In the genomic region with DNA sequence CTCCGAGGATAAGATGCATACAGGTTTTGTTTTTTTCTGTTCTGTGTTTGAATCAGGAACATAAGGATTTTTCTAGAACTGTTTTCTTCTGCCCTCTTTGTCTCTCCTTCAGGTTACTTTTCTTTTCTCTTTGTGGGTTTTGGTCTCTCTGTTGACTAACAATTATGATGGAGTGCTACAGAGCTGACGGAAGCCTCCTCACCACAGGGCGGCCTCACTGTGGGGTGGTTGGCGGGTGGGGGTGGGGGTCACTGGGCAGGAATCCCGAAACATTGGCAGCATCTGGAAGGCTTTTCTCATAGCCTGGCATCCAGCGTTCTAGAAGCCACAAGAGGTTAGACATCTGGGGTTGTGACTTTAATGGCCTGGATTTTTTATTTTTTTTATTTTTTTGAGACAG, we compare ENCODE assay signal across 16 cellular contexts. TPM values are rescaled to one million over a fixed set of nuclear protein-coding genes. Genes with fewer than 3 reads are reported as not detected.
DNase-seq lines count a peak whose midpoint lies in the region; ATAC-seq and TF ChIP-seq lines count a peak whose summit lies in the region.
"Had no signal": no experiment of that assay in that cellular context is flagged by ENCODE, and none has a peak within 500 bp of the region (broad histone marks: within the 10 kb centered on the region; RNA-seq: fewer than 3 reads in every experiment).

No MANE protein-coding gene starts in this region.

- H3K4me3 ChIP-seq in tibial nerve, result no peak overlapping the region
- H3K4me3 ChIP-seq: GM12878 had no signal

- CTCF ChIA-PET in activated naive CD4-positive, alpha-beta T cell treated with anti-CD3 and anti-CD28 coated beads for 36 hours (lab: Charles Lee), result interaction anchor here (0.6 to 1.2 kb wide), 2 partner anchors 15 to 171 kb away, joined by 3 read pairs; no protein-coding TSS in a partner anchor

- H3K27me3 ChIP-seq in tibial nerve, result peaks cover 0 to 47% of the 10 kb centered on the region in 2 donors

- TF ChIP-seq POLR2A in tibial nerve (IDR thresholded peaks at IDR 0.05), result no peak

- peaks cover 0 to 22% (median 4%) of the 10 kb centered on the region in 4 donors for H3K9me3 ChIP-seq in tibial nerve

- H3K36me3 ChIP-seq in tibial nerve, result no peaks in the 10 kb centered on the region

- peaks cover 0 to 13% (median 3%) of the 10 kb centered on the region in 4 donors for H3K4me1 ChIP-seq in tibial nerve

- 43 to 55% methylated on average over 6 of the region's 6 CpGs for WGBS in tibial nerve, 2 donors

- no peak for TF ChIP-seq CTCF in tibial nerve (IDR thresholded peaks at IDR 0.05)

- ATAC-seq in effector memory CD8-positive, alpha-beta T cell (replicated peaks), result peak; percentile 82
- ATAC-seq: GM12878 had no signal

- H3K36me3 Mint-ChIP-seq in activated naive CD4-positive, alpha-beta T cell treated with anti-CD3 and anti-CD28 coated beads for 36 hours (ENCODE audit: low read depth), result no peaks in the 10 kb centered on the region
- no peaks in the 10 kb centered on the region for H3K36me3 Mint-ChIP-seq in effector memory CD8-positive, alpha-beta T cell (ENCODE audit: insufficient read depth)

- no peak for TF ChIP-seq EP300 in tibial nerve (IDR thresholded peaks at IDR 0.05)

- peaks cover 20% of the 10 kb centered on the region for H3K4me1 Mint-ChIP-seq in activated naive CD4-positive, alpha-beta T cell treated with anti-CD3 and anti-CD28 coated beads for 36 hours (ENCODE audit: low read depth)
- peaks cover 35 to 37% of the 10 kb centered on the region in 2 donors for H3K4me1 Mint-ChIP-seq in effector memory CD8-positive, alpha-beta T cell (ENCODE audit: low read depth in 2 of 2)

- H3K27me3 Mint-ChIP-seq in activated naive CD4-positive, alpha-beta T cell treated with anti-CD3 and anti-CD28 coated beads for 36 hours (ENCODE audit: low read depth), result no peaks in the 10 kb centered on the region
- no peaks in the 10 kb centered on the region for H3K27me3 Mint-ChIP-seq in effector memory CD8-positive, alpha-beta T cell

- no peak overlapping the region for H3K4me3 Mint-ChIP-seq in activated naive CD4-positive, alpha-beta T cell treated with anti-CD3 and anti-CD28 coated beads for 36 hours
- H3K4me3 Mint-ChIP-seq in effector memory CD8-positive, alpha-beta T cell, result peak overlapping the region; percentile 52 to 57

- DNase-seq in activated naive CD4-positive, alpha-beta T cell treated with Interleukin-2 at 50 U/mL for 16 hours, result peak; percentile 33
- DNase-seq in activated naive CD4-positive, alpha-beta T cell treated with anti-CD3 and anti-CD28 coated beads for 36 hours, result no peak
- peak; percentile 64 for DNase-seq in UCSD-AML1 (lab: John Stamatoyannopoulos, UW; ENCODE audit: unreplicated experiment)
- peak; percentile 33 to 40 (median 37) for DNase-seq in effector memory CD8-positive, alpha-beta T cell
- DNase-seq in stimulated activated CD4-positive, alpha-beta T cell treated with anti-CD3 and anti-CD28 coated beads, Interleukin-1b, Interleukin-23, amount 100 ng/mL, for 48 hours, result no peak
- DNase-seq in NCI-H524 treated with DMSO at 0.1 percent for 48 hours (lab: John Stamatoyannopoulos, UW), result no peak
- no peak for DNase-seq in tibial nerve (ENCODE audit: low spot score in 2 of 2)
- DNase-seq in G401 (ENCODE audit: low spot score), result no peak
- DNase-seq: activated CD8-positive, alpha-beta memory T cell treated with anti-CD3 and anti-CD28 coated beads, Interleukin-2, amount 50 U/mL, for 4 hours; aorta; Kasumi-1; mesendoderm; NCI-H146; NCI-H226; retina had no signal

- H3K27ac ChIP-seq in tibial nerve, result no peak overlapping the region

- in situ Hi-C loops in G401 (cut with HindIII; ENCODE audit: low sequenced_read_pairs), result no loop called here

- intact Hi-C loops in activated naive CD4-positive, alpha-beta T cell treated with anti-CD3 and anti-CD28 coated beads for 36 hours (cut with micrococcal nuclease), result loop anchor here (2.0 kb wide), 1 partner anchor 15 kb away; no protein-coding TSS in a partner anchor

- H3K9me3 Mint-ChIP-seq in activated naive CD4-positive, alpha-beta T cell treated with anti-CD3 and anti-CD28 coated beads for 36 hours, result peaks cover 6% of the 10 kb centered on the region
- peaks cover 6 to 7% of the 10 kb centered on the region in 2 donors for H3K9me3 Mint-ChIP-seq in effector memory CD8-positive, alpha-beta T cell

- no peak overlapping the region for H3K27ac Mint-ChIP-seq in activated naive CD4-positive, alpha-beta T cell treated with anti-CD3 and anti-CD28 coated beads for 36 hours
- H3K27ac Mint-ChIP-seq in effector memory CD8-positive, alpha-beta T cell, result peak overlapping the region in 1 of 2 donors; percentile 56

RNA-seq across cellular contexts. Expression of a gene that starts 12.0 kb away (rescaled TPM):
- 10 to 100 TPM; 12.7 to 13.7 TPM for total RNA-seq in activated naive CD4-positive, alpha-beta T cell treated with anti-CD3 and anti-CD28 coated beads for 36 hours
- 1 to 10 TPM in 3 of 4 donors, under 1 TPM in 1; 0.78 to 2.9 (median 2.1) TPM for total RNA-seq in tibial nerve
- total RNA-seq in G401 (2014; rRNA removed; shearing (Covaris generic)), result 18.5 and 31.4 TPM in 2 replicates

RNA-seq across cellular contexts. Expression of a gene that starts 26.1 kb away (rescaled TPM):
- not detected for total RNA-seq in activated naive CD4-positive, alpha-beta T cell treated with anti-CD3 and anti-CD28 coated beads for 36 hours
- total RNA-seq in tibial nerve, result not detected
- total RNA-seq in G401 (2014; rRNA removed; shearing (Covaris generic)), result 0.37 TPM in 1 of 2 replicates, not detected in the other
- total RNA-seq: aorta, GM12878 had no signal

RNA-seq across cellular contexts. Expression of a gene that starts 35.7 kb away (rescaled TPM):
- 10 to 100 TPM; 71.4 to 77.0 TPM for total RNA-seq in activated naive CD4-positive, alpha-beta T cell treated with anti-CD3 and anti-CD28 coated beads for 36 hours
- 100 to 1,000 TPM in 1 of 4 donors, 10 to 100 TPM in 3; 44.1 to 111 (median 59.2) TPM for total RNA-seq in tibial nerve
- 60.7 and 66.3 TPM in 2 replicates for total RNA-seq in G401 (2014; rRNA removed; shearing (Covaris generic))

RNA-seq across cellular contexts. Expression of a gene that starts 36.6 kb away (rescaled TPM):
- total RNA-seq in activated naive CD4-positive, alpha-beta T cell treated with anti-CD3 and anti-CD28 coated beads for 36 hours, result 10 to 100 TPM; 28.6 to 30.0 TPM
- 10 to 100 TPM; 21.6 to 51.0 (median 34.7) TPM for total RNA-seq in tibial nerve
- 18.2 and 27.1 TPM in 2 replicates for total RNA-seq in G401 (2014; rRNA removed; shearing (Covaris generic))

Comparison
In these comparisons a context has a peak if more than half of its experiments do, and no peak if none do; other contexts are left out.
1. DNase-seq: peak in activated naive CD4-positive, alpha-beta T cell treated with Interleukin-2 at 50 U/mL for 16 hours (single experiment), UCSD-AML1 (single experiment) and effector memory CD8-positive, alpha-beta T cell (3 of 3); none in activated naive CD4-positive, alpha-beta T cell treated with anti-CD3 and anti-CD28 coated beads for 36 hours (single experiment), stimulated activated CD4-positive, alpha-beta T cell treated with anti-CD3 and anti-CD28 coated beads, Interleukin-1b, Interleukin-23, amount 100 ng/mL, for 48 hours (single experiment), NCI-H524 treated with DMSO at 0.1 percent for 48 hours (single experiment), tibial nerve (0 of 2) and G401 (single experiment).